ENCODE assay signal across 8 cellular contexts in genomic region chr2:162343492-162343823, GRCh38. TPM values are rescaled to one million over a fixed set of nuclear protein-coding genes. Genes with fewer than 3 reads are reported as not detected.
A peak's percentile ranks its signal among the peaks of the same experiment; 100 is the strongest.
DNase-seq lines count a peak whose midpoint lies in the region; FAIRE-seq and TF ChIP-seq lines count a peak whose summit lies in the region.

No MANE protein-coding gene starts in this region.

- H3K4ac ChIP-seq in H1 (replicated peaks; ENCODE audit: insufficient read length, low read depth, low read length): no peak overlapping the region

- H3K23ac ChIP-seq in H1 (ENCODE audit: insufficient read length): no peak overlapping the region

- CTCF ChIA-PET in H1 (lab: Charles Lee; ENCODE audit: partially characterized antibody): interaction anchor here (0.6 to 2.6 kb wide), 4 partner anchors 9 to 453 kb away, joined by 3 to 14 read pairs (median 4); no protein-coding TSS in a partner anchor

- no peak for TF ChIP-seq RAD21 in H1 (IDR thresholded peaks at IDR 0.05 in 1 of 2, conservative IDR thresholded peaks at IDR 0.05 in 1 of 2; ENCODE audit: low read depth in 2 of 2, low read length in 2 of 2)

- H3K4me1 ChIP-seq in KMS-11 (ENCODE audit: low read depth, poor library complexity, severe bottlenecking): peaks cover 4% of the 10 kb centered on the region
- peaks cover 0 to 2% (median 0%) of the 10 kb centered on the region in 4 experiments; a peak in 3 of 7 replicates for H3K4me1 ChIP-seq in H1 (replicated peaks in 1 of 4; ENCODE audit: control insufficient read depth in 3 of 4, insufficient read depth in 4 of 4, low read length in 3 of 4)

- H2BK12ac ChIP-seq in H1 (ENCODE audit: low read depth, low read length): no peak overlapping the region

- no peaks in the 10 kb centered on the region for H3K36me3 Mint-ChIP-seq in osteocyte (ENCODE audit: unreplicated experiment)

- POLR2A ChIA-PET in H1 (lab: Charles Lee; ENCODE audit: partially characterized antibody): no interaction called here

- DNase-seq in H1 (ENCODE audit: low read depth in 1 of 2, low spot score in 2 of 2): no peak
- DNase-seq in osteocyte (ENCODE audit: extremely low spot score, unreplicated experiment): no peak
- no peak for DNase-seq in HTR-8/SVneo (ENCODE audit: insufficient read length, low spot score)
- DNase-seq in iPS-NIHi7 (ENCODE audit: extremely low spot score): no peak
- no peak for DNase-seq in NCI-H1417 (lab: John Stamatoyannopoulos, UW)
- no peak for DNase-seq in germinal center (ENCODE audit: low spot score)

- H3K23me2 ChIP-seq in H1 (ENCODE audit: low read depth, low read length): 0 out of 2 replicates have a peak, but pooled peaks cover 2% of the 10 kb centered on the region

- no peaks in the 10 kb centered on the region for H3K9me3 ChIP-seq in H1 (ENCODE audit: insufficient read depth in 2 of 2, low read depth in 1 of 2, low read length in 1 of 2)

- no peak overlapping the region for H3K56ac ChIP-seq in H1 (replicated peaks; ENCODE audit: insufficient read length, low read depth, low read length)

- H3K27me3 ChIP-seq in KMS-11 (ENCODE audit: insufficient read depth, low read depth): no peaks in the 10 kb centered on the region
- H3K27me3 ChIP-seq in H1 (replicated peaks in 1 of 4; ENCODE audit: control insufficient read depth in 3 of 4, extremely low read depth in 1 of 4, insufficient read depth in 3 of 4, low read length in 3 of 4): no peaks in the 10 kb centered on the region

- H3K18ac ChIP-seq in H1 (ENCODE audit: extremely low read depth, low read length): no peak overlapping the region

- peak; percentile 69 for FAIRE-seq in H1 (lab: Jason Lieb, UNC)
- no peak for FAIRE-seq in HTR-8/SVneo (lab: Jason Lieb, UNC)

- H2AFZ ChIP-seq in KMS-11 (ENCODE audit: low read depth): peak overlapping the region; percentile 86
- H2AFZ ChIP-seq in H1 (ENCODE audit: low read length): peak overlapping the region; percentile 92

- H2AK5ac ChIP-seq in H1 (ENCODE audit: low read depth, low read length): no peak overlapping the region

- H3K4me2 ChIP-seq in KMS-11 (peak overlapping the region; percentile 29; the same call in 1 of the 2 replicates), H1 (ENCODE audit: insufficient read depth in 1 of 2, low read depth in 2 of 2, low read length in 2 of 2) (peak overlapping the region; percentile 67 to 70)

- H3K79me1 ChIP-seq in H1 (ENCODE audit: low read depth, low read length): no peaks in the 10 kb centered on the region

- peak overlapping the region; percentile 83 for H3K4me3 Mint-ChIP-seq in osteocyte (ENCODE audit: unreplicated experiment)

- peak overlapping the region; percentile 79 for H2BK120ac ChIP-seq in H1 (replicated peaks; ENCODE audit: low read depth, low read length)

- H2BK15ac ChIP-seq in H1 (ENCODE audit: low read length): 0 out of 2 replicates have a peak overlapping the region, but pooled peaks have one; percentile 18

- no peak overlapping the region for H3K27ac Mint-ChIP-seq in osteocyte (ENCODE audit: unreplicated experiment)

- H4K5ac ChIP-seq in H1 (ENCODE audit: insufficient read length, low read depth, low read length): no peak overlapping the region

- H3K9me3 Mint-ChIP-seq in osteocyte (ENCODE audit: unreplicated experiment): no peaks in the 10 kb centered on the region

- H3K4me1 Mint-ChIP-seq in osteocyte (ENCODE audit: unreplicated experiment): peaks cover 6% of the 10 kb centered on the region

- no peak overlapping the region for H2BK20ac ChIP-seq in H1 (ENCODE audit: low read length)

- H3K79me2 ChIP-seq in KMS-11 (ENCODE audit: insufficient read depth, low read depth): no peaks in the 10 kb centered on the region
- peaks cover 0 to 35% of the 10 kb centered on the region in 2 experiments; a peak in 3 of 4 replicates for H3K79me2 ChIP-seq in H1 (ENCODE audit: control insufficient read depth in 1 of 2, insufficient read depth in 2 of 2, low read length in 2 of 2)

- H4K20me1 ChIP-seq in KMS-11 (ENCODE audit: insufficient read depth) (no peaks in the 10 kb centered on the region), H1 (replicated peaks in 1 of 2; ENCODE audit: control insufficient read depth in 1 of 2, insufficient read depth in 2 of 2, low read length in 2 of 2) (no peaks in the 10 kb centered on the region)

- H3K27ac ChIP-seq in KMS-11: no peak overlapping the region
- H3K27ac ChIP-seq in H1 (ENCODE audit: low read depth, low read length): no peak overlapping the region

- H4K8ac ChIP-seq in H1 (ENCODE audit: extremely low read depth, insufficient read depth, low read length): no peak overlapping the region

- 40% methylated on average over 4 of the region's 4 CpGs; no CpG with 5 or more reads in 1 of the 2 experiments for whole genome bisulfite sequencing in H1 (ENCODE audit: extremely low coverage in 1 of 2, insufficient coverage in 1 of 2, insufficient read length in 1 of 2, insufficient replicate concordance in 2 of 2, low coverage in 1 of 2, low lambda C conversion rate in 2 of 2, missing lambda C conversion rate in 1 of 2), 2 experiments

- H3K36me3 ChIP-seq in KMS-11 (ENCODE audit: insufficient read depth) (no peaks in the 10 kb centered on the region), H1 (ENCODE audit: control insufficient read depth in 2 of 4, insufficient read depth in 4 of 4, low read length in 3 of 4) (peaks cover 0 to 2% (median 0%) of the 10 kb centered on the region in 4 experiments; a peak in 1 of 8 replicates)

- no peak for TF ChIP-seq EP300 in H1 (IDR thresholded peaks at IDR 0.05; ENCODE audit: borderline replicate concordance in 1 of 2, low read depth in 2 of 2, low read length in 2 of 2)

- TF ChIP-seq CTCF in KMS-11 (conservative IDR thresholded peaks at IDR 0.05; ENCODE audit: low read depth, low read length): no peak
- TF ChIP-seq CTCF in H1 (IDR thresholded peaks at IDR 0.05; ENCODE audit: control extremely low read depth in 1 of 3, insufficient read depth in 1 of 3, low read depth in 1 of 3, low read length in 3 of 3): no peak
- TF ChIP-seq CTCF in osteocyte (IDR thresholded peaks at IDR 0.05): no peak

- H3K4me3 ChIP-seq in GM08714 (ENCODE audit: low read length) (peak overlapping the region; percentile 75), KMS-11 (IDR thresholded peaks at IDR 0.05; ENCODE audit: insufficient read depth, low read depth, low read length) (peak overlapping the region; percentile 11), H1 (ENCODE audit: extremely low read depth in 1 of 4, insufficient read depth in 2 of 4, low read depth in 3 of 4, low read length in 4 of 4) (peak overlapping the region; percentile 26 to 87 (median 44); a peak in 7 of 8 replicates)

- no peak overlapping the region for H2BK5ac ChIP-seq in H1 (ENCODE audit: low read depth, low read length)

- H3K9ac ChIP-seq in KMS-11 (no peak overlapping the region), H1 (replicated peaks in 1 of 4; ENCODE audit: extremely low read depth in 1 of 4, low read depth in 3 of 4, low read length in 3 of 4) (peak overlapping the region in 2 of 4 experiments; percentile 4 to 64; a peak in 1 of 7 replicates)

- peaks cover 22% of the 10 kb centered on the region for H3K27me3 Mint-ChIP-seq in osteocyte (ENCODE audit: unreplicated experiment)

- H3K14ac ChIP-seq in H1 (ENCODE audit: insufficient read length): no peak overlapping the region

- TF ChIP-seq POLR2A in H1 (IDR thresholded peaks at IDR 0.05; ENCODE audit: control extremely low read depth in 1 of 2, low read depth in 2 of 2, low read length in 2 of 2): no peak

- H4K91ac ChIP-seq in H1 (replicated peaks; ENCODE audit: insufficient read length, low read length): peak overlapping the region; percentile 35

TF ChIP-seq in H1, 55 proteins besides CTCF, POLR2A, EP300 and RAD21 (continues in another document):
- TF ChIP-seq SP4 (IDR thresholded peaks at IDR 0.05; ENCODE audit: low read length) (no peak), MAX (IDR thresholded peaks at IDR 0.05) (peak; percentile 39; the same call in 1 of the 2 replicates), RBBP5 (IDR thresholded peaks at IDR 0.05; ENCODE audit: borderline replicate concordance, low read depth, low read length) (no peak), ATF3 (IDR thresholded peaks at IDR 0.05; ENCODE audit: insufficient read depth, low read depth, low read length) (no peak), KDM4A (IDR thresholded peaks at IDR 0.05; ENCODE audit: low read depth, low read length, severe bottlenecking) (peak; percentile 59)

RNA-seq across cellular contexts. Expression of gene GCA, which starts 0.5 kb away (rescaled TPM):
- 37.2 and 42.0 TPM in 2 replicates for total RNA-seq in H1 (2021; fragmentation: NEBNext Ultra II Directional; extraction: Animal tissue kit (Norgen Biotek cat#: 25700))
- polyA plus RNA-seq in H1 (2011; rRNA removed): 27.1 and 37.4 TPM in 2 replicates
- polyA plus RNA-seq in H1 (2011; cell fraction: cytosol; rRNA removed): 41.2 TPM
- 39.4 TPM for polyA plus RNA-seq in H1 (2011; cell fraction: nucleus; rRNA removed)
- polyA plus RNA-seq in H1 (2012, experiment 1 of 2): 47.8 to 68.4 TPM (median 56.9 TPM) in 4 replicates
- 4.8 TPM for polyA plus RNA-seq in H1 (2012, experiment 2 of 2)
- polyA plus RNA-seq in H1 (2013, experiment 1 of 2): 17.2 TPM
- polyA plus RNA-seq in H1 (2013, experiment 2 of 2): 16.9 TPM
- 38.8 and 41.2 TPM in 2 replicates for polyA minus RNA-seq in H1 (2011; rRNA and poly(A)+ RNA removed)
- polyA minus RNA-seq in H1 (2011; cell fraction: cytosol; rRNA and poly(A)+ RNA removed): 56.7 TPM
- polyA minus RNA-seq in H1 (2011; cell fraction: nucleus; rRNA and poly(A)+ RNA removed): 21.2 TPM
- 3.9 and 4.0 TPM in 2 replicates for total RNA-seq in osteocyte

RNA-seq across cellular contexts. Expression of gene IFIH1, which starts 25.0 kb away (rescaled TPM):
- 1.2 and 2.0 TPM in 2 replicates for total RNA-seq in H1 (2021; fragmentation: NEBNext Ultra II Directional; extraction: Animal tissue kit (Norgen Biotek cat#: 25700))
- polyA plus RNA-seq in H1 (2011; rRNA removed): 0.20 and 0.32 TPM in 2 replicates
- polyA plus RNA-seq in H1 (2011; cell fraction: cytosol; rRNA removed): 0.54 TPM
- 0.96 TPM for polyA plus RNA-seq in H1 (2011; cell fraction: nucleus; rRNA removed)
- polyA plus RNA-seq in H1 (2012, experiment 1 of 2): 1.3 to 2.0 TPM (median 1.5 TPM) in 4 replicates
- polyA plus RNA-seq in H1 (2012, experiment 2 of 2): 0.16 TPM
- 0.77 TPM for polyA plus RNA-seq in H1 (2013, experiment 1 of 2)
- polyA plus RNA-seq in H1 (2013, experiment 2 of 2): 0.77 TPM
- polyA minus RNA-seq in H1 (2011; rRNA and poly(A)+ RNA removed): 0.41 and 0.78 TPM in 2 replicates
- 0.73 TPM for polyA minus RNA-seq in H1 (2011; cell fraction: cytosol; rRNA and poly(A)+ RNA removed)
- 2.1 TPM for polyA minus RNA-seq in H1 (2011; cell fraction: nucleus; rRNA and poly(A)+ RNA removed)
- total RNA-seq in osteocyte: 5.4 and 6.4 TPM in 2 replicates

Comparison
In these comparisons a context has a peak if more than half of its experiments do, and no peak if none do; other contexts are left out.
1. H3K4me3 ChIP-seq: peak in every context shown above with its lines; median percentile 75 in GM08714; 44 in H1; 11 in KMS-11.